25 cellular contexts compared by ENCODE assay signal in the genomic region with DNA sequence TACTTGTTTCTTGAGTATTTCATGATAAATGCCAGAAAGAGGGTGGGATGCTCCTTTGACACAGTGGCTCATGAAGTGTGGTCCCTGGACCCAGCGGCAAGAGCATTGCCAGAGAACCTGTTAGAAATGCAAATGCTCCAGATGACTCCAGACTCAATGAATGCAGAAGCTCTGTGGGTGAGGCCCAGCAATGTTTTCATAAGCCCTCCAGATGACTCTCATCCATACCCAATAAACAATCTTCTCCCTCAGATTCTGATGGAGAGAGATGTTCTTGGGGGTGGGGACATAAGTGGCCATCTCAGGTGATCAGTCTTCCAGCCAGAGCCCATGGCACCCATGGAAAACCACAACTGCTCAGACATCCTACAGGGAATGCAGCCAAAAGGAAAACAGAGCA.
DNase-seq lines count a peak whose midpoint lies in the region; ATAC-seq, FAIRE-seq and TF ChIP-seq lines count a peak whose summit lies in the region.
"Had no signal": no experiment of that assay in that cellular context is flagged by ENCODE, and none has a peak within 500 bp of the region (broad histone marks: within the 10 kb centered on the region; RNA-seq: fewer than 3 reads in every experiment).

No MANE protein-coding gene starts in this region.

- H3K9me3 Mint-ChIP-seq in astrocyte (ENCODE audit: unreplicated experiment): peaks cover 3% of the 10 kb centered on the region
- H3K9me3 Mint-ChIP-seq: CD4-positive, alpha-beta memory T cell; GM23338; H9 had no signal

- H3K27ac ChIP-seq in astrocyte (ENCODE audit: low read depth, low read length): no peak overlapping the region
- H3K27ac ChIP-seq: 22Rv1; A549; BLaER1 treated with 17β-estradiol and CSF1 and Interleukin-3, amounts not matched to agents 10 nM and 100 nM had no signal

- no peak for FAIRE-seq in astrocyte (lab: Jason Lieb, UNC)
- FAIRE-seq: A549, GM12878, GM19239 had no signal

- H3K4me1 ChIP-seq in astrocyte (ENCODE audit: insufficient read depth, low read length): no peaks in the 10 kb centered on the region
- H3K4me1 ChIP-seq: BE2C had no signal

- H3K36me3 ChIP-seq in astrocyte (ENCODE audit: insufficient read depth, low read length): no peaks in the 10 kb centered on the region
- H3K36me3 ChIP-seq: BE2C; BLaER1 treated with 17β-estradiol and CSF1 and Interleukin-3, amounts not matched to agents 10 nM and 100 nM had no signal

- no peak overlapping the region for H3K4me2 ChIP-seq in astrocyte (ENCODE audit: low read length)
- H3K4me2 ChIP-seq: A549; BLaER1 treated with 17β-estradiol and CSF1 and Interleukin-3, amounts not matched to agents 10 nM and 100 nM; GM23338 had no signal

- H3K4me3 Mint-ChIP-seq in astrocyte (ENCODE audit: unreplicated experiment): no peak overlapping the region
- H3K4me3 Mint-ChIP-seq: CD14-positive monocyte; CD4-positive, alpha-beta memory T cell; GM23338; H9 had no signal

- no peaks in the 10 kb centered on the region for H3K4me1 Mint-ChIP-seq in astrocyte (ENCODE audit: low read depth, unreplicated experiment)
- H3K4me1 Mint-ChIP-seq: CD14-positive monocyte; CD4-positive, alpha-beta memory T cell had no signal

- H2AFZ ChIP-seq in astrocyte (ENCODE audit: low read depth, low read length): no peak overlapping the region
- H2AFZ ChIP-seq: GM23338 had no signal

- peaks cover 2% of the 10 kb centered on the region for H3K27me3 Mint-ChIP-seq in astrocyte (ENCODE audit: low read depth, unreplicated experiment)

- H3K27ac Mint-ChIP-seq in astrocyte (ENCODE audit: unreplicated experiment): no peak overlapping the region
- H3K27ac Mint-ChIP-seq: CD14-positive monocyte, GM23338, H9 had no signal

- no peaks in the 10 kb centered on the region for H3K79me2 ChIP-seq in astrocyte (ENCODE audit: insufficient read depth, low read length)

- no peak for TF ChIP-seq CTCF in astrocyte (IDR thresholded peaks at IDR 0.05; ENCODE audit: insufficient read depth, low read depth, low read length)

- no peaks in the 10 kb centered on the region for H3K9me3 ChIP-seq in astrocyte (ENCODE audit: insufficient read depth, low read depth, low read length)
- H3K9me3 ChIP-seq: A549; BE2C; BLaER1 treated with 17β-estradiol and CSF1 and Interleukin-3, amounts not matched to agents 10 nM and 100 nM had no signal

- H3K36me3 Mint-ChIP-seq in astrocyte (ENCODE audit: low read depth, unreplicated experiment): no peaks in the 10 kb centered on the region
- H3K36me3 Mint-ChIP-seq: CD14-positive monocyte; CD4-positive, alpha-beta memory T cell had no signal

- DNase-seq in DMS 273 (lab: John Stamatoyannopoulos, UW; ENCODE audit: unreplicated experiment): peak; percentile 22
- no peak for DNase-seq in DMS 273 treated with DMSO at 0.1 percent for 48 hours (lab: John Stamatoyannopoulos, UW)
- peak; percentile 54 for DNase-seq in astrocyte (ENCODE audit: low read depth)
- DNase-seq in islet precursor cell: peak; percentile 19
- DNase-seq in hepatic stellate cell (ENCODE audit: low spot score): no peak
- DNase-seq: ACHN; AML-193; BE2C; Calu3; CD4-positive, alpha-beta memory T cell; COR-L47; DMS79; EL; GDM1; H9 had no signal

- H3K27me3 ChIP-seq in astrocyte (ENCODE audit: insufficient read depth, low read length): peaks cover 2% of the 10 kb centered on the region
- H3K27me3 ChIP-seq: BE2C; BLaER1 treated with 17β-estradiol and CSF1 and Interleukin-3, amounts not matched to agents 10 nM and 100 nM had no signal

- no peak overlapping the region for H3K4me3 ChIP-seq in astrocyte (ENCODE audit: insufficient read depth, low read depth, low read length)
- H3K4me3 ChIP-seq: A549; BLaER1 treated with 17β-estradiol and CSF1 and Interleukin-3, amounts not matched to agents 10 nM and 100 nM; GM12878; GM23338 had no signal

- ATAC-seq in HG03432 (IDR thresholded peaks at IDR 0.05; ENCODE audit: unreplicated experiment): no peak
- ATAC-seq in GM21447 (IDR thresholded peaks at IDR 0.05; ENCODE audit: unreplicated experiment): no peak
- ATAC-seq: A549, GM12878, GM23338, HCT116 had no signal

- H4K20me1 ChIP-seq in astrocyte (ENCODE audit: insufficient read depth, low read length): no peaks in the 10 kb centered on the region
- H4K20me1 ChIP-seq: BLaER1 treated with 17β-estradiol and CSF1 and Interleukin-3, amounts not matched to agents 10 nM and 100 nM had no signal

- H3K9ac ChIP-seq in astrocyte (ENCODE audit: low read length): no peak overlapping the region
- H3K9ac ChIP-seq: BLaER1 treated with 17β-estradiol and CSF1 and Interleukin-3, amounts not matched to agents 10 nM and 100 nM had no signal

Comparison
In these comparisons a context has a peak if more than half of its experiments do, and no peak if none do; other contexts are left out.
1. DNase-seq: peak in DMS 273 (single experiment), astrocyte (single experiment) and islet precursor cell (single experiment); none in DMS 273 treated with DMSO at 0.1 percent for 48 hours (single experiment) and hepatic stellate cell (single experiment).